11 cellular contexts compared by ENCODE assay signal in the genomic region with DNA sequence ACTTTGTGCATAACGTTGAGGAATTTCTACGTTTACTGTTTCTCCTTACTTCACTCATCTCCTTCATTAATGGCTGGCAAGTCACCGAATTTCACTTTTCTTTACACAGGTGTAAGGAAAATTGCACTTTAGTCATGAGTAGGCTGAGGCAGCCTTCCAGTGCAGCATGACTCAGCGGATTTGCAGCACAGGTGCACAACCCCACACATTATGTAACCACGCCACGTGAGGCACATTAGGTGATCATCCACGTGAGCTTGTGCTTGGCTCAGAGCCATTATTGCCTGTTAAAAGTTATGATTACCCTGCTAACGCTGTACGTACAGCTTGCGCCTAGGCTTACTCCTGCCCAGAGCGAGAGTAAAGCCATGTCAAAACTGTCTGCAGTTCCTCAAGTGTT.
DNase-seq lines count a peak whose midpoint lies in the region; ATAC-seq, FAIRE-seq and TF ChIP-seq lines count a peak whose summit lies in the region.
"Had no signal": no experiment of that assay in that cellular context is flagged by ENCODE, and none has a peak within 500 bp of the region (broad histone marks: within the 10 kb centered on the region; RNA-seq: fewer than 3 reads in every experiment).

No MANE protein-coding gene starts in this region.

- TF ChIP-seq RAD21 in A549 (conservative IDR thresholded peaks at IDR 0.05 in 1 of 2, IDR thresholded peaks at IDR 0.05 in 1 of 2) = no peak

- no peak overlapping the region for H3K27ac Mint-ChIP-seq in activated T-helper 1 cell treated with anti-CD3 and anti-CD28 coated beads, Interleukin-12 subunit alpha, Interleukin-12 subunit beta, Interleukin-2, Interleukin-4 antibody, amounts not matched to agents 30 ng/mL and 10 ng/mL and 1 ng/mL, durations not matched to agents 14 hours and 24 hours and 36 hours
- H3K27ac Mint-ChIP-seq: activated T-helper 2 cell treated with anti-CD3 and anti-CD28 coated beads, Interferon-gamma antibody, Interleukin-2, Interleukin-4, amounts not matched to agents 10 μg/mL and 5 μg/mL and 100 μg/mL, durations not matched to agents 14 hours and 24 hours and 36 hours had no signal

- no peaks in the 10 kb centered on the region for H3K27me3 Mint-ChIP-seq in activated T-helper 1 cell treated with anti-CD3 and anti-CD28 coated beads, Interleukin-12 subunit alpha, Interleukin-12 subunit beta, Interleukin-2, Interleukin-4 antibody, amounts not matched to agents 30 ng/mL and 10 ng/mL and 1 ng/mL, durations not matched to agents 14 hours and 24 hours and 36 hours (ENCODE audit: insufficient read depth)

- no peak for TF ChIP-seq EP300 in A549 (IDR thresholded peaks at IDR 0.05)

- H3K9me3 Mint-ChIP-seq in activated T-helper 1 cell treated with anti-CD3 and anti-CD28 coated beads, Interleukin-12 subunit alpha, Interleukin-12 subunit beta, Interleukin-2, Interleukin-4 antibody, amounts not matched to agents 30 ng/mL and 10 ng/mL and 1 ng/mL, durations not matched to agents 14 hours and 24 hours and 36 hours = no peaks in the 10 kb centered on the region
- H3K9me3 Mint-ChIP-seq: activated T-helper 2 cell treated with anti-CD3 and anti-CD28 coated beads, Interferon-gamma antibody, Interleukin-2, Interleukin-4, amounts not matched to agents 10 μg/mL and 5 μg/mL and 100 μg/mL, durations not matched to agents 14 hours and 24 hours and 36 hours had no signal

- H3K4me1 ChIP-seq in A549 (no peaks in the 10 kb centered on the region), kidney (ENCODE audit: control insufficient read depth in 1 of 2, insufficient read depth in 1 of 2, low read depth in 1 of 2, low read length in 2 of 2) (no peaks in the 10 kb centered on the region)

- no peaks in the 10 kb centered on the region for H3K4me1 Mint-ChIP-seq in activated T-helper 1 cell treated with anti-CD3 and anti-CD28 coated beads, Interleukin-12 subunit alpha, Interleukin-12 subunit beta, Interleukin-2, Interleukin-4 antibody, amounts not matched to agents 30 ng/mL and 10 ng/mL and 1 ng/mL, durations not matched to agents 14 hours and 24 hours and 36 hours (ENCODE audit: low read depth)

- TF ChIP-seq CTCF in A549 (IDR thresholded peaks at IDR 0.05) (no peak), kidney (IDR thresholded peaks at IDR 0.05; ENCODE audit: borderline replicate concordance, extremely low read depth, insufficient read depth) (no peak)

- no peaks in the 10 kb centered on the region for H3K36me3 Mint-ChIP-seq in activated T-helper 1 cell treated with anti-CD3 and anti-CD28 coated beads, Interleukin-12 subunit alpha, Interleukin-12 subunit beta, Interleukin-2, Interleukin-4 antibody, amounts not matched to agents 30 ng/mL and 10 ng/mL and 1 ng/mL, durations not matched to agents 14 hours and 24 hours and 36 hours (ENCODE audit: low read depth)

- H3K27ac ChIP-seq in A549 (no peak overlapping the region), kidney (ENCODE audit: low read depth in 2 of 2, low read length in 2 of 2) (no peak overlapping the region)

- WGBS in A549 (ENCODE audit: missing lambda C conversion rate) = 44% methylated on average over 11 of the region's 11 CpGs

- TF ChIP-seq POLR2A in A549 (IDR thresholded peaks at IDR 0.05; ENCODE audit: low read length) = no peak

- no peak for ATAC-seq in A549

- no peak overlapping the region for H3K4me3 Mint-ChIP-seq in activated T-helper 1 cell treated with anti-CD3 and anti-CD28 coated beads, Interleukin-12 subunit alpha, Interleukin-12 subunit beta, Interleukin-2, Interleukin-4 antibody, amounts not matched to agents 30 ng/mL and 10 ng/mL and 1 ng/mL, durations not matched to agents 14 hours and 24 hours and 36 hours

- CTCF ChIA-PET in A549 (lab: Yijun Ruan, JAX) = no interaction called here

- H3K9ac ChIP-seq in kidney (ENCODE audit: low read length in 2 of 2) = no peak overlapping the region

- H3K4me3 ChIP-seq in A549 (no peak overlapping the region), kidney (ENCODE audit: low read length in 2 of 2) (no peak overlapping the region)

- POLR2A ChIA-PET in A549 (lab: Yijun Ruan, JAX) = no interaction called here

- H3K9me3 ChIP-seq in A549 (no peaks in the 10 kb centered on the region), kidney (ENCODE audit: control insufficient read depth in 1 of 2, low read length in 2 of 2) (no peaks in the 10 kb centered on the region)

- no peak overlapping the region for H3K4me2 ChIP-seq in A549

- DNase-seq in A549 (ENCODE audit: low read depth in 1 of 2, low spot score in 1 of 2) (no peak), NCI-H1092 (lab: John Stamatoyannopoulos, UW) (peak; percentile 71), NCI-H774 (lab: John Stamatoyannopoulos, UW) (peak; percentile 100), kidney (peak; percentile 78), NCI-H2196 (lab: John Stamatoyannopoulos, UW; ENCODE audit: unreplicated experiment) (no peak), SKM-1 treated with dmso at 0.1 percent for 144 hours (lab: John Stamatoyannopoulos, UW; ENCODE audit: unreplicated experiment) (no peak)
- DNase-seq in activated T-helper 1 cell treated with anti-CD3 and anti-CD28 coated beads, Interleukin-12 subunit alpha, Interleukin-12 subunit beta, Interleukin-2, Interleukin-4 antibody, amounts not matched to agents 30 ng/mL and 10 ng/mL and 1 ng/mL, durations not matched to agents 14 hours and 24 hours and 36 hours (ENCODE audit: low spot score) = no peak
- DNase-seq in stimulated activated CD4-positive, alpha-beta T cell treated with anti-CD3 and anti-CD28 coated beads, Interleukin-4, amount 100 ng/mL, for 1 hour = no peak
- DNase-seq: activated CD4-positive, alpha-beta T cell treated with anti-CD3 and anti-CD28 coated beads for 4 hours; NCI-H446 treated with DMSO at 0.1 percent for 48 hours had no signal

- intact Hi-C loops in kidney (cut with DNase I) = no loop called here
- intact Hi-C loops in activated T-helper 1 cell treated with anti-CD3 and anti-CD28 coated beads, Interleukin-12 subunit alpha, Interleukin-12 subunit beta, Interleukin-2, Interleukin-4 antibody, amounts not matched to agents 30 ng/mL and 10 ng/mL and 1 ng/mL, durations not matched to agents 14 hours and 24 hours and 36 hours (cut with micrococcal nuclease) = no loop called here

- no peaks in the 10 kb centered on the region for H3K36me3 ChIP-seq in kidney (ENCODE audit: control insufficient read depth in 1 of 2, insufficient read depth in 2 of 2, low read length in 2 of 2)

- FAIRE-seq in A549 (lab: Jason Lieb, UNC) = no peak
- FAIRE-seq in kidney (lab: Jason Lieb, UNC) = peak; percentile 64

TF ChIP-seq in A549, 52 proteins besides CTCF, POLR2A, EP300 and RAD21:
- TF ChIP-seq, protein P1, sequence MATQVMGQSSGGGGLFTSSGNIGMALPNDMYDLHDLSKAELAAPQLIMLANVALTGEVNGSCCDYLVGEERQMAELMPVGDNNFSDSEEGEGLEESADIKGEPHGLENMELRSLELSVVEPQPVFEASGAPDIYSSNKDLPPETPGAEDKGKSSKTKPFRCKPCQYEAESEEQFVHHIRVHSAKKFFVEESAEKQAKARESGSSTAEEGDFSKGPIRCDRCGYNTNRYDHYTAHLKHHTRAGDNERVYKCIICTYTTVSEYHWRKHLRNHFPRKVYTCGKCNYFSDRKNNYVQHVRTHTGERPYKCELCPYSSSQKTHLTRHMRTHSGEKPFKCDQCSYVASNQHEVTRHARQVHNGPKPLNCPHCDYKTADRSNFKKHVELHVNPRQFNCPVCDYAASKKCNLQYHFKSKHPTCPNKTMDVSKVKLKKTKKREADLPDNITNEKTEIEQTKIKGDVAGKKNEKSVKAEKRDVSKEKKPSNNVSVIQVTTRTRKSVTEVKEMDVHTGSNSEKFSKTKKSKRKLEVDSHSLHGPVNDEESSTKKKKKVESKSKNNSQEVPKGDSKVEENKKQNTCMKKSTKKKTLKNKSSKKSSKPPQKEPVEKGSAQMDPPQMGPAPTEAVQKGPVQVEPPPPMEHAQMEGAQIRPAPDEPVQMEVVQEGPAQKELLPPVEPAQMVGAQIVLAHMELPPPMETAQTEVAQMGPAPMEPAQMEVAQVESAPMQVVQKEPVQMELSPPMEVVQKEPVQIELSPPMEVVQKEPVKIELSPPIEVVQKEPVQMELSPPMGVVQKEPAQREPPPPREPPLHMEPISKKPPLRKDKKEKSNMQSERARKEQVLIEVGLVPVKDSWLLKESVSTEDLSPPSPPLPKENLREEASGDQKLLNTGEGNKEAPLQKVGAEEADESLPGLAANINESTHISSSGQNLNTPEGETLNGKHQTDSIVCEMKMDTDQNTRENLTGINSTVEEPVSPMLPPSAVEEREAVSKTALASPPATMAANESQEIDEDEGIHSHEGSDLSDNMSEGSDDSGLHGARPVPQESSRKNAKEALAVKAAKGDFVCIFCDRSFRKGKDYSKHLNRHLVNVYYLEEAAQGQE (IDR thresholded peaks at IDR 0.05) = no peak
- TF ChIP-seq KDM1A (IDR thresholded peaks at IDR 0.05; ENCODE audit: low read depth) (no peak), ZFP36 (IDR thresholded peaks at IDR 0.05; ENCODE audit: borderline replicate concordance, partially characterized antibody) (no peak), MYC (IDR thresholded peaks at IDR 0.05; ENCODE audit: borderline replicate concordance, low read length) (no peak), MAFK (IDR thresholded peaks at IDR 0.05; ENCODE audit: partially characterized antibody) (peak; percentile 68), NFE2L2 (conservative IDR thresholded peaks at IDR 0.05; ENCODE audit: low read length) (peak; percentile 82)

Comparison
In these comparisons a context has a peak if more than half of its experiments do, and no peak if none do; other contexts are left out.
1. DNase-seq: peak in NCI-H1092 (single experiment), NCI-H774 (single experiment) and kidney (single experiment); none in A549 (0 of 2), NCI-H2196 (single experiment), activated T-helper 1 cell treated with anti-CD3 and anti-CD28 coated beads, Interleukin-12 subunit alpha, Interleukin-12 subunit beta, Interleukin-2, Interleukin-4 antibody, amounts not matched to agents 30 ng/mL and 10 ng/mL and 1 ng/mL, durations not matched to agents 14 hours and 24 hours and 36 hours (single experiment), stimulated activated CD4-positive, alpha-beta T cell treated with anti-CD3 and anti-CD28 coated beads, Interleukin-4, amount 100 ng/mL, for 1 hour (single experiment) and SKM-1 treated with dmso at 0.1 percent for 144 hours (single experiment).